8 cellular contexts compared by ENCODE assay signal in the genomic region with DNA sequence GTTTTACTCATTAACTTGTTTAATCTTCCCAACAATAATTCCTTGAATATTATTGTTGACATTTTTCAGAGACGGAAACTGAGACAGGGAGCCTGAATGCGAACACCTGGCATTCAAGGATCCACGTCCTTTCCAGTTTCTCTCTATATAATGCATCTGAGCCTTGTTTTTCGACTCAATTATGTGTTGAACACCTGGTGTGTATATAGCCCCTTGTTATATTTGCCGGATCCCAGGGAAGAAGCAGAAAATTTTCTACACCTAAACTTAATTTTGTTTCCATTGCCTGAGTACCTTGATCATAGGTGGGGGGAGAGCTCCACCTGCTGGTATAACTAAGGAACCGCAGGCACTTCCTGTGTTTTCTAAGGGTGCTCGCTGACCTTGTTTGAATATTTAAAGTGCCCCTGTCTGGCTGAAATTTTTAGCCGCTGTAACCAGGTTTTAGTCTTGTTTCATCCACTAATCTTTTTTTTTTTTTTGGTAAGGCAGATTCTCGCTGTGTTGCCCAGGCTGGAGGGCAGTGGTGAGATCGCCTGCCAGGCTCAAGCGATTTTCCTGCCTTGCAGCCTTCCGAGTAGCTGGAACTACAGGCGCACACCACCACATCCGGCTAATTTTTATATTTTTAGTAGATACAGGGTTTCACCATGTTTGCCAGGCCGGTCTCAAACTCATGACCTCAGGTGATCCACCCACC. TPM values are rescaled to one million over a fixed set of nuclear protein-coding genes. Genes with fewer than 3 reads are reported as not detected.
A peak's percentile ranks its signal among the peaks of the same experiment; 100 is the strongest.
DNase-seq lines count a peak whose midpoint lies in the region; ATAC-seq lines count a peak whose summit lies in the region.

No MANE protein-coding gene starts in this region.

- ATAC-seq in HG03097 (IDR thresholded peaks at IDR 0.05; ENCODE audit: low FRiP score, unreplicated experiment), result peak; percentile 34
- ATAC-seq in HG03039 (IDR thresholded peaks at IDR 0.05; ENCODE audit: unreplicated experiment), result no peak

- peak overlapping the region; percentile 31 for H3K27ac ChIP-seq in layer of hippocampus (ENCODE audit: low read depth, low read length)

- DNase-seq in DMS53 (lab: John Stamatoyannopoulos, UW) (peak; percentile 65), NCI-H446 (lab: John Stamatoyannopoulos, UW) (peak; percentile 8 to 67), cerebellum (ENCODE audit: low spot score) (peak; percentile 72)
- peak; percentile 51 for DNase-seq in activated CD4-positive, alpha-beta T cell treated with anti-CD3 and anti-CD28 coated beads for 1 hour
- DNase-seq in stimulated activated CD4-positive, alpha-beta T cell treated with anti-CD3 and anti-CD28 coated beads, Interleukin-1b, Interleukin-23, amount 100 ng/mL, for 48 hours, result peak; percentile 63

- no peaks in the 10 kb centered on the region for H3K27me3 ChIP-seq in layer of hippocampus (ENCODE audit: control insufficient read depth, insufficient read depth, low read length)

RNA-seq across cellular contexts. Expression of a gene that starts 6.6 kb away (rescaled TPM):
- total RNA-seq in cerebellum, result 8.7 TPM

RNA-seq across cellular contexts. Expression of a gene that starts 42.3 kb away (rescaled TPM):
- not detected for total RNA-seq in cerebellum
